ENCODE assay signal across 16 cellular contexts in genomic region chr20:5650191-5650691, GRCh38. TPM values are rescaled to one million over a fixed set of nuclear protein-coding genes. Genes with fewer than 3 reads are reported as not detected.
DNase-seq lines count a peak whose midpoint lies in the region; ATAC-seq, FAIRE-seq and TF ChIP-seq lines count a peak whose summit lies in the region.
"Had no signal": no experiment of that assay in that cellular context is flagged by ENCODE, and none has a peak within 500 bp of the region (broad histone marks: within the 10 kb centered on the region; RNA-seq: fewer than 3 reads in every experiment).

No MANE protein-coding gene starts in this region.

- H3K9ac ChIP-seq in GM12878 (ENCODE audit: control insufficient read depth, insufficient read depth, low read length): peak overlapping the region; percentile 55

- no TSS peak for BruUV-seq in GM12878 (replicated peaks; lab: Mats Ljungman, UMichigan)

- FAIRE-seq in GM12878 (lab: Jason Lieb, UNC): no peak
- FAIRE-seq: HTR-8/SVneo, kidney had no signal

- H3K27ac ChIP-seq in CD4-positive, alpha-beta T cell (ENCODE audit: low read depth, low read length): no peak overlapping the region
- H3K27ac ChIP-seq in GM12878 (ENCODE audit: control insufficient read depth, insufficient read depth): peak overlapping the region; percentile 97
- H3K27ac ChIP-seq: colonic mucosa had no signal

- TF ChIP-seq EP300 in GM12878 (IDR thresholded peaks at IDR 0.05; ENCODE audit: borderline replicate concordance in 1 of 2, control insufficient read depth in 1 of 2, low read depth in 2 of 2, low read length in 2 of 2): peak; percentile 39 to 69

- DNase-seq in CD4-positive, alpha-beta T cell: no peak
- DNase-seq in GM12878 (ENCODE audit: low read depth, low spot score) (no peak), cerebellar cortex (ENCODE audit: low spot score) (no peak), NCI-H345 (lab: John Stamatoyannopoulos, UW) (no peak)
- DNase-seq in stimulated activated naive CD8-positive, alpha-beta T cell treated with anti-CD3 and anti-CD28 coated beads, Interleukin-15, Interleukin-2, amounts not matched to agents 100 U/mL and 50 U/mL, for 24 hours: no peak
- DNase-seq: activated CD4-positive, alpha-beta memory T cell treated with anti-CD3 and anti-CD28 coated beads, Interleukin-2, amount 10 ng/mL, durations not matched to agents 7 days and 5 days; colonic mucosa; EL; foreskin fibroblast; kidney; NCI-H1436 treated with DMSO at 0.1 percent for 48 hours had no signal

- H3K4me3 Mint-ChIP-seq in CD4-positive, alpha-beta T cell: no peak overlapping the region
- H3K4me3 Mint-ChIP-seq: activated CD4-positive, alpha-beta memory T cell treated with anti-CD3 and anti-CD28 coated beads, Interleukin-2, amount 10 ng/mL, durations not matched to agents 7 days and 5 days had no signal

- WGBS in GM12878 (ENCODE audit: insufficient coverage, insufficient replicate concordance, low lambda C conversion rate, missing lambda C conversion rate): 27% methylated on average over 3 of the region's 4 CpGs

- H3K27me3 Mint-ChIP-seq in CD4-positive, alpha-beta T cell: no peaks in the 10 kb centered on the region
- H3K27me3 Mint-ChIP-seq: activated CD4-positive, alpha-beta memory T cell treated with anti-CD3 and anti-CD28 coated beads, Interleukin-2, amount 10 ng/mL, durations not matched to agents 7 days and 5 days had no signal

- H3K27ac Mint-ChIP-seq in CD4-positive, alpha-beta T cell: no peak overlapping the region
- H3K27ac Mint-ChIP-seq: activated CD4-positive, alpha-beta memory T cell treated with anti-CD3 and anti-CD28 coated beads, Interleukin-2, amount 10 ng/mL, durations not matched to agents 7 days and 5 days; activated naive CD4-positive, alpha-beta T cell treated with anti-CD3 and anti-CD28 coated beads, Interleukin-2, amount 50 U/mL, for 72 hours had no signal

- H3K36me3 Mint-ChIP-seq in CD4-positive, alpha-beta T cell (ENCODE audit: low read depth): no peaks in the 10 kb centered on the region

- CTCF ChIA-PET in CD4-positive, alpha-beta T cell (lab: Charles Lee): no interaction called here
- CTCF ChIA-PET in GM12878 (lab: Yijun Ruan, JAX): interaction anchor here (0.9 to 1.3 kb wide), 3 partner anchors 9 to 56 kb away, joined by 3 read pairs; no protein-coding TSS in a partner anchor

- no peaks in the 10 kb centered on the region for H3K9me3 ChIP-seq in CD4-positive, alpha-beta T cell (ENCODE audit: control insufficient read depth, low read length)
- no peaks in the 10 kb centered on the region for H3K9me3 ChIP-seq in GM12878 (replicated peaks; ENCODE audit: control insufficient read depth, insufficient read depth, low read length)
- H3K9me3 ChIP-seq: colonic mucosa had no signal

- peaks cover 78% of the 10 kb centered on the region for H3K4me1 ChIP-seq in GM12878 (ENCODE audit: control insufficient read depth, insufficient read depth, low read length)
- H3K4me1 ChIP-seq: colonic mucosa had no signal

- RAD21 ChIA-PET in GM12878 (lab: Charles Lee; ENCODE audit: unreplicated experiment): interaction anchor here (1.0 to 2.5 kb wide), 6 partner anchors 9 to 138 kb away, joined by 3 to 9 read pairs (median 6); no protein-coding TSS in a partner anchor

- H2AFZ ChIP-seq in GM12878 (ENCODE audit: control insufficient read depth, low read depth, low read length): peak overlapping the region; percentile 50

- no peaks in the 10 kb centered on the region; the same call in 1 of the 2 replicates for H3K79me2 ChIP-seq in GM12878 (ENCODE audit: control insufficient read depth, insufficient read depth, low read length)

- peaks cover 29% of the 10 kb centered on the region for H3K4me1 Mint-ChIP-seq in CD4-positive, alpha-beta T cell (ENCODE audit: low read depth)

- no peak for TF ChIP-seq CTCF in CD4-positive, alpha-beta T cell (IDR thresholded peaks at IDR 0.05)
- TF ChIP-seq CTCF in GM12878 (IDR thresholded peaks at IDR 0.05 in 2 of 3, conservative IDR thresholded peaks at IDR 0.05 in 1 of 3; ENCODE audit: control insufficient read depth in 2 of 3, extremely low read depth in 1 of 3, insufficient read depth in 1 of 3, low read depth in 3 of 3, low read length in 3 of 3): no peak

- no peak for TF ChIP-seq POLR2A in GM12878 (IDR thresholded peaks at IDR 0.05; ENCODE audit: low read depth, low read length)

- SMC1A ChIA-PET in GM12878 (lab: Charles Lee; ENCODE audit: uncharacterized antibody, unreplicated experiment): interaction anchor here (0.5 to 3.1 kb wide), 4 partner anchors 24 to 138 kb away, joined by 3 to 15 read pairs (median 6); no protein-coding TSS in a partner anchor

- no peaks in the 10 kb centered on the region for H3K27me3 ChIP-seq in CD4-positive, alpha-beta T cell (ENCODE audit: control insufficient read depth, insufficient read depth, low read length)
- H3K27me3 ChIP-seq in GM12878 (replicated peaks in 1 of 2; ENCODE audit: control insufficient read depth in 2 of 2, insufficient read depth in 2 of 2, low read length in 1 of 2): no peaks in the 10 kb centered on the region
- H3K27me3 ChIP-seq: colonic mucosa had no signal

- H3K4me3 ChIP-seq in GM12878: no peak overlapping the region
- H3K4me3 ChIP-seq: colonic mucosa had no signal

- in situ Hi-C loops in GM12878 (cut with MboI): no loop called here

- H3K36me3 ChIP-seq in GM12878 (ENCODE audit: control insufficient read depth in 2 of 2, insufficient read depth in 2 of 2, low read length in 1 of 2): no peaks in the 10 kb centered on the region
- H3K36me3 ChIP-seq: colonic mucosa had no signal

- peak; percentile 47 for ATAC-seq in CD4-positive, alpha-beta T cell (ENCODE audit: poor library complexity)
- peak; percentile 10 for ATAC-seq in GM19328 (IDR thresholded peaks at IDR 0.05; ENCODE audit: unreplicated experiment)
- peak; percentile 42 for ATAC-seq in HG03378 (IDR thresholded peaks at IDR 0.05; ENCODE audit: unreplicated experiment)
- peak; percentile 38 for ATAC-seq in GM12878
- ATAC-seq in stimulated activated naive CD8-positive, alpha-beta T cell treated with anti-CD3 and anti-CD28 coated beads, Interleukin-15, Interleukin-2, amounts not matched to agents 100 U/mL and 50 U/mL, for 24 hours: no peak
- no peak for ATAC-seq in GM21360 (IDR thresholded peaks at IDR 0.05; ENCODE audit: unreplicated experiment)
- ATAC-seq: activated naive CD4-positive, alpha-beta T cell treated with anti-CD3 and anti-CD28 coated beads, Interleukin-2, amount 50 U/mL, for 72 hours had no signal

- POLR2A ChIA-PET in CD4-positive, alpha-beta T cell (lab: Charles Lee): no interaction called here
- POLR2A ChIA-PET in GM12878 (lab: Charles Lee): interaction anchor here (0.7 to 1.0 kb wide), 3 partner anchors 8 to 1187 kb away, joined by 4 to 7 read pairs (median 4); no protein-coding TSS in a partner anchor

- H3K4me2 ChIP-seq in GM12878 (ENCODE audit: control insufficient read depth, insufficient read depth): peak overlapping the region; percentile 39; the same call in 1 of the 2 replicates

- intact Hi-C loops in CD4-positive, alpha-beta T cell (cut with DNase I, micrococcal nuclease): loop anchor here in 1 of 2 experiments (5.0 kb wide), 1 partner anchor 43 kb away; no protein-coding TSS in a partner anchor
- intact Hi-C loops in GM12878 (cut with micrococcal nuclease; ENCODE audit: unreplicated experiment): no loop called here

- TF ChIP-seq RAD21 in GM12878 (IDR thresholded peaks at IDR 0.05; ENCODE audit: insufficient read depth, low read depth, low read length): no peak

- H4K20me1 ChIP-seq in GM12878 (ENCODE audit: control insufficient read depth, insufficient read depth): no peaks in the 10 kb centered on the region

- H3K9me3 Mint-ChIP-seq in CD4-positive, alpha-beta T cell: no peaks in the 10 kb centered on the region
- H3K9me3 Mint-ChIP-seq: activated CD4-positive, alpha-beta memory T cell treated with anti-CD3 and anti-CD28 coated beads, Interleukin-2, amount 10 ng/mL, durations not matched to agents 7 days and 5 days had no signal

TF ChIP-seq in GM12878, 131 proteins besides CTCF, POLR2A, EP300 and RAD21 (continues in another document):
- TF ChIP-seq MTA2 (IDR thresholded peaks at IDR 0.05; ENCODE audit: low read depth) (peak; percentile 79), SMAD5 (IDR thresholded peaks at IDR 0.05; ENCODE audit: low read depth) (no peak), CEBPB (IDR thresholded peaks at IDR 0.05; ENCODE audit: borderline replicate concordance in 1 of 2, low read depth in 2 of 2, low read length in 2 of 2) (no peak)

RNA-seq across cellular contexts. Expression of gene GPCPD1, which starts 39.4 kb away (rescaled TPM):
- total RNA-seq in CD4-positive, alpha-beta T cell: 100 to 1,000 TPM; 171 to 176 TPM
- 327 and 357 TPM in 2 replicates for total RNA-seq in GM12878 (2013; cell fraction: nucleolus; rRNA removed)
- total RNA-seq in GM12878 (2014; rRNA removed) (35.2 and 42.1 TPM in 2 replicates), GM12878 (2014; rRNA removed; fragmentation: Illumina TruSeq; extraction: Trizol) (46.3 and 49.8 TPM in 2 replicates), GM12878 (2021) (55.0 and 59.4 TPM in 2 replicates)
- 38.8 TPM for polyA plus RNA-seq in GM12878 (2011; ENCODE audit: low read depth)
- polyA plus RNA-seq in GM12878 (2011; rRNA removed) (87.4 and 116 TPM in 2 replicates), GM12878 (2014; fragmentation: Illumina TruSeq; extraction: Trizol) (38.2 and 55.0 TPM in 2 replicates), GM12878 (2014; fragmentation: Nextera tagmentation; extraction: Ambion mirVana) (10 to 100 TPM; 14.5 to 14.6 TPM), GM12878 (2014; rRNA removed) (29.2 and 34.3 TPM in 2 replicates), GM12878 (2016; fragmentation: Nextera tagmentation; extraction: Ambion mirVana) (10 to 100 TPM; 46.2 to 49.2 TPM)
- 26.8 and 34.0 TPM in 2 replicates for polyA plus RNA-seq in GM12878 (2011; cell fraction: cytosol; rRNA removed)
- polyA plus RNA-seq in GM12878 (2011; cell fraction: nucleus; rRNA removed): 94.3 and 132 TPM in 2 replicates
- 48.8 and 69.8 TPM in 2 replicates for polyA plus RNA-seq in GM12878 (2012)
- 45.8 and 63.5 TPM in 2 replicates for polyA minus RNA-seq in GM12878 (2011; rRNA and poly(A)+ RNA removed)
- 13.2 and 23.1 TPM in 2 replicates for polyA minus RNA-seq in GM12878 (2011; cell fraction: cytosol; rRNA and poly(A)+ RNA removed)
- 42.9 and 56.6 TPM in 2 replicates for polyA minus RNA-seq in GM12878 (2011; cell fraction: nucleus; rRNA and poly(A)+ RNA removed)

Comparison
In these comparisons a context has a peak if more than half of its experiments do, and no peak if none do; other contexts are left out.
1. ATAC-seq: peak in CD4-positive, alpha-beta T cell (single experiment), GM19328 (single experiment), HG03378 (single experiment) and GM12878 (single experiment); none in stimulated activated naive CD8-positive, alpha-beta T cell treated with anti-CD3 and anti-CD28 coated beads, Interleukin-15, Interleukin-2, amounts not matched to agents 100 U/mL and 50 U/mL, for 24 hours (single experiment) and GM21360 (single experiment).